8 cellular contexts compared by ENCODE assay signal in genomic region chr13:73767191-73767741, GRCh38.
DNase-seq lines count a peak whose midpoint lies in the region; TF ChIP-seq lines count a peak whose summit lies in the region.

No MANE protein-coding gene starts in this region.

- no peaks in the 10 kb centered on the region for H4K20me1 ChIP-seq in hepatocyte (ENCODE audit: insufficient read depth, poor library complexity, severe bottlenecking)

- no peak overlapping the region for H2AFZ ChIP-seq in hepatocyte

- peak overlapping the region; percentile 13 for H3K4me2 ChIP-seq in hepatocyte

- intact Hi-C loops in transverse colon (cut with DNase I; ENCODE audit: low total_unique reads), result no loop called here

- H3K27ac ChIP-seq in SK-N-MC (peak overlapping the region; percentile 95), hepatocyte (peak overlapping the region; percentile 82), transverse colon (peak overlapping the region; percentile 77 to 80 (median 78))

- no peak for DNase-seq in activated naive CD4-positive, alpha-beta T cell treated with anti-CD3 and anti-CD28 coated beads, Interleukin-2, amount 50 U/mL, for 16 hours
- DNase-seq in SK-N-MC (ENCODE audit: low read depth, low spot score) (no peak), hepatocyte (ENCODE audit: low spot score) (peak; percentile 14), transverse colon (no peak), HFFc6 (no peak), SIG-M5 (lab: John Stamatoyannopoulos, UW) (no peak), retina (no peak)

- H3K27me3 ChIP-seq in hepatocyte (no peaks in the 10 kb centered on the region), transverse colon (no peaks in the 10 kb centered on the region)

- H3K79me2 ChIP-seq in hepatocyte, result no peaks in the 10 kb centered on the region

- no peak for TF ChIP-seq CTCF in hepatocyte (IDR thresholded peaks at IDR 0.05; ENCODE audit: poor library complexity)
- TF ChIP-seq CTCF in transverse colon (IDR thresholded peaks at IDR 0.05), result no peak
- no peak for TF ChIP-seq CTCF in HFFc6 (IDR thresholded peaks at IDR 0.05)

- WGBS in hepatocyte (ENCODE audit: low lambda C conversion rate, missing lambda C conversion rate), result 43% methylated on average over 3 of the region's 3 CpGs
- WGBS in transverse colon (ENCODE audit: low coverage in 1 of 2), 2 donors, result 26 to 38% methylated on average over 3 of the region's 3 CpGs

- H3K4me3 ChIP-seq in SK-N-MC (0 out of 2 replicates have a peak overlapping the region, but pooled peaks have one; percentile 16), hepatocyte (no peak overlapping the region), transverse colon (no peak overlapping the region)

- H3K27ac Mint-ChIP-seq in activated naive CD4-positive, alpha-beta T cell treated with anti-CD3 and anti-CD28 coated beads, Interleukin-2, amount 50 U/mL, for 24 hours, result peak overlapping the region; percentile 95
- H3K27ac Mint-ChIP-seq in HFFc6, result no peak overlapping the region

- H3K9me3 ChIP-seq in SK-N-MC (ENCODE audit: low read depth, low read length), result no peaks in the 10 kb centered on the region
- H3K9me3 ChIP-seq in hepatocyte (ENCODE audit: low read depth), result no peaks in the 10 kb centered on the region
- H3K9me3 ChIP-seq in transverse colon, result no peaks in the 10 kb centered on the region

- peak overlapping the region; percentile 61 for H3K4me3 Mint-ChIP-seq in activated naive CD4-positive, alpha-beta T cell treated with anti-CD3 and anti-CD28 coated beads, Interleukin-2, amount 50 U/mL, for 24 hours
- H3K4me3 Mint-ChIP-seq in HFFc6, result no peak overlapping the region

- no peak for TF ChIP-seq POLR2A in transverse colon (IDR thresholded peaks at IDR 0.05)

- no peaks in the 10 kb centered on the region for H3K9me3 Mint-ChIP-seq in activated naive CD4-positive, alpha-beta T cell treated with anti-CD3 and anti-CD28 coated beads, Interleukin-2, amount 50 U/mL, for 24 hours
- no peaks in the 10 kb centered on the region for H3K9me3 Mint-ChIP-seq in HFFc6

- H3K4me1 ChIP-seq in hepatocyte (ENCODE audit: insufficient read depth), result peaks cover 30% of the 10 kb centered on the region
- peaks cover 26 to 37% (median 27%) of the 10 kb centered on the region in 4 donors for H3K4me1 ChIP-seq in transverse colon

- peaks cover 87% of the 10 kb centered on the region for H3K4me1 Mint-ChIP-seq in activated naive CD4-positive, alpha-beta T cell treated with anti-CD3 and anti-CD28 coated beads, Interleukin-2, amount 50 U/mL, for 24 hours
- H3K4me1 Mint-ChIP-seq in HFFc6 (ENCODE audit: low read depth), result peaks cover 20% of the 10 kb centered on the region

- H3K27me3 Mint-ChIP-seq in activated naive CD4-positive, alpha-beta T cell treated with anti-CD3 and anti-CD28 coated beads, Interleukin-2, amount 50 U/mL, for 24 hours, result no peaks in the 10 kb centered on the region
- H3K27me3 Mint-ChIP-seq in HFFc6 (ENCODE audit: insufficient read depth), result no peaks in the 10 kb centered on the region; the same call in 1 of the 2 replicates

- H3K36me3 ChIP-seq in SK-N-MC (ENCODE audit: insufficient read depth, low read length) (no peaks in the 10 kb centered on the region; the same call in 1 of the 2 replicates), hepatocyte (replicated peaks; ENCODE audit: insufficient read depth, low read depth) (no peaks in the 10 kb centered on the region), transverse colon (no peaks in the 10 kb centered on the region)

- in situ Hi-C loops in transverse colon (cut with MboI; ENCODE audit: low pct_ligation_motif_present in 1 of 4, low pct_unique_long_range_greater_than_20kb in 1 of 4, low sequenced_read_pairs in 3 of 4), result loop anchor here in 3 of 4 donors (25.0 kb wide), 2 partner anchors 520 to 1445 kb away; no protein-coding TSS in a partner anchor

- no peak for TF ChIP-seq EP300 in transverse colon (IDR thresholded peaks at IDR 0.05; ENCODE audit: low read depth)

- peaks cover 15% of the 10 kb centered on the region for H3K36me3 Mint-ChIP-seq in activated naive CD4-positive, alpha-beta T cell treated with anti-CD3 and anti-CD28 coated beads, Interleukin-2, amount 50 U/mL, for 24 hours
- peaks cover 2% of the 10 kb centered on the region for H3K36me3 Mint-ChIP-seq in HFFc6 (ENCODE audit: low read depth)

- H3K9me2 ChIP-seq in hepatocyte (replicated peaks; ENCODE audit: insufficient read depth), result no peaks in the 10 kb centered on the region

- no peak overlapping the region for H3K9ac ChIP-seq in SK-N-MC (ENCODE audit: insufficient read length)
